1 cellular context compared by ENCODE assay signal in the genomic region with DNA sequence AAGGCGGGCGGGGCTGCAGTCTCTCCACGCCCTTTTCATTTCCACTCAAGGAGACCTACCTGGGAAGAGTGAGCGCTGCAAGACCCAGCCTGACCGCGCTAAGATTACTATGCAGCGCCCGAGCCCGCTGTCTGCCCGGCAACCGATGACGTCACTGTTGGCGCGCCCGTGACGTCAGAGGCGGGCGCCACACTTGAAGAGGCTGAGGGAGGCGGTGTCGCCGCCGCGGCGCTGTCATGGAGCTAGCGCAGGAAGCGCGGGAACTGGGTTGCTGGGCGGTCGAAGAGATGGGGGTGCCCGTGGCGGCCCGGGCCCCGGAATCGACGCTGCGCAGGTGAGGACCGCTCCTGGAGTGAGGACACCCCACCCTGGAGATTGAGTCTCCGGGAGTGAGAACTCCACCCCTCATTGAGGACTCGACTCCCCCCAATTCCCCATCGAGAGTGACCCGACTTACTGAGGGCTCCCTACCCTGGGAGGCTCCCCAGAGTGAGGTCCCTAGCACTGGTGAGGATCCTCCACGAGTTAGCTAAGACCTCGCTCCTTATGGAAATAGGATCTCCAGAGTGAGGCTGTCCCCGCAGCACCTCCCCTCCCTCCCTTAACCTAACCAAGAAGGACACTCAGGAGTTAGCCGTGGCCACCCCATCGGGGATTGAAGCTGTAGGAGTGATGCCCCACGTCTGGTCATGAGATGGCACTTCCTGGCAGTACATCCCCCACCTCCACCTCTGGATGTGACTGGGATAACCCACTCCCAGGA.
TF ChIP-seq lines count a peak whose summit lies in the region.

A gene with protein sequence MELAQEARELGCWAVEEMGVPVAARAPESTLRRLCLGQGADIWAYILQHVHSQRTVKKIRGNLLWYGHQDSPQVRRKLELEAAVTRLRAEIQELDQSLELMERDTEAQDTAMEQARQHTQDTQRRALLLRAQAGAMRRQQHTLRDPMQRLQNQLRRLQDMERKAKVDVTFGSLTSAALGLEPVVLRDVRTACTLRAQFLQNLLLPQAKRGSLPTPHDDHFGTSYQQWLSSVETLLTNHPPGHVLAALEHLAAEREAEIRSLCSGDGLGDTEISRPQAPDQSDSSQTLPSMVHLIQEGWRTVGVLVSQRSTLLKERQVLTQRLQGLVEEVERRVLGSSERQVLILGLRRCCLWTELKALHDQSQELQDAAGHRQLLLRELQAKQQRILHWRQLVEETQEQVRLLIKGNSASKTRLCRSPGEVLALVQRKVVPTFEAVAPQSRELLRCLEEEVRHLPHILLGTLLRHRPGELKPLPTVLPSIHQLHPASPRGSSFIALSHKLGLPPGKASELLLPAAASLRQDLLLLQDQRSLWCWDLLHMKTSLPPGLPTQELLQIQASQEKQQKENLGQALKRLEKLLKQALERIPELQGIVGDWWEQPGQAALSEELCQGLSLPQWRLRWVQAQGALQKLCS (plus strand): TSS at position 177 of the 763 bp plus-strand sequence. CDS start 60 bp downstream, at position 237.

TF ChIP-seq in K562, 482 proteins besides CTCF, POLR2A, EP300 and RAD21 (continued from another document and continues in another):
- TF ChIP-seq PRPF4 (IDR thresholded peaks at IDR 0.05; ENCODE audit: insufficient read depth, low read depth, low read length, poor library complexity, severe bottlenecking), result no peak
- no peak for TF ChIP-seq POLR3A (IDR thresholded peaks at IDR 0.05; ENCODE audit: borderline replicate concordance, extremely low read depth, insufficient read depth, insufficient read length)
- no peak for TF ChIP-seq CBX2 (IDR thresholded peaks at IDR 0.05; ENCODE audit: insufficient read depth, low read length, poor library complexity, severe bottlenecking)
- peak in 1 of 2 experiments; percentile 90; a peak in 2 of 4 replicates for TF ChIP-seq HDAC1 (IDR thresholded peaks at IDR 0.05)
- TF ChIP-seq ELF2 (CRISPR knock-in tag; IDR thresholded peaks at IDR 0.05), result no peak
- TF ChIP-seq MAFG (tag; conservative IDR thresholded peaks at IDR 0.05), result no peak
- TF ChIP-seq, protein P1, sequence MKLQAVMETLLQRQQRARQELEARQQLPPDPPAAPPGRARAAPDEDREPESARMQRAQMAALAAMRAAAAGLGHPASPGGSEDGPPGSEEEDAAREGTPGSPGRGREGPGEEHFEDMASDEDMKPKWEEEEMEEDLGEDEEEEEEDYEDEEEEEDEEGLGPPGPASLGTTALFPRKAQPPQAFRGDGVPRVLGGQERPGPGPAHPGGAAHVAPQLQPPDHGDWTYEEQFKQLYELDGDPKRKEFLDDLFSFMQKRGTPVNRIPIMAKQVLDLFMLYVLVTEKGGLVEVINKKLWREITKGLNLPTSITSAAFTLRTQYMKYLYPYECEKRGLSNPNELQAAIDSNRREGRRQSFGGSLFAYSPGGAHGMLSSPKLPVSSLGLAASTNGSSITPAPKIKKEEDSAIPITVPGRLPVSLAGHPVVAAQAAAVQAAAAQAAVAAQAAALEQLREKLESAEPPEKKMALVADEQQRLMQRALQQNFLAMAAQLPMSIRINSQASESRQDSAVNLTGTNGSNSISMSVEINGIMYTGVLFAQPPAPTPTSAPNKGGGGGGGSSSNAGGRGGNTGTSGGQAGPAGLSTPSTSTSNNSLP (IDR thresholded peaks at IDR 0.05; ENCODE audit: borderline replicate concordance, low read depth, low read length), result no peak
- TF ChIP-seq, protein P2, sequence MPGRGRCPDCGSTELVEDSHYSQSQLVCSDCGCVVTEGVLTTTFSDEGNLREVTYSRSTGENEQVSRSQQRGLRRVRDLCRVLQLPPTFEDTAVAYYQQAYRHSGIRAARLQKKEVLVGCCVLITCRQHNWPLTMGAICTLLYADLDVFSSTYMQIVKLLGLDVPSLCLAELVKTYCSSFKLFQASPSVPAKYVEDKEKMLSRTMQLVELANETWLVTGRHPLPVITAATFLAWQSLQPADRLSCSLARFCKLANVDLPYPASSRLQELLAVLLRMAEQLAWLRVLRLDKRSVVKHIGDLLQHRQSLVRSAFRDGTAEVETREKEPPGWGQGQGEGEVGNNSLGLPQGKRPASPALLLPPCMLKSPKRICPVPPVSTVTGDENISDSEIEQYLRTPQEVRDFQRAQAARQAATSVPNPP (IDR thresholded peaks at IDR 0.05; ENCODE audit: borderline replicate concordance, insufficient read depth, insufficient read length), result no peak
- TF ChIP-seq, protein P3, sequence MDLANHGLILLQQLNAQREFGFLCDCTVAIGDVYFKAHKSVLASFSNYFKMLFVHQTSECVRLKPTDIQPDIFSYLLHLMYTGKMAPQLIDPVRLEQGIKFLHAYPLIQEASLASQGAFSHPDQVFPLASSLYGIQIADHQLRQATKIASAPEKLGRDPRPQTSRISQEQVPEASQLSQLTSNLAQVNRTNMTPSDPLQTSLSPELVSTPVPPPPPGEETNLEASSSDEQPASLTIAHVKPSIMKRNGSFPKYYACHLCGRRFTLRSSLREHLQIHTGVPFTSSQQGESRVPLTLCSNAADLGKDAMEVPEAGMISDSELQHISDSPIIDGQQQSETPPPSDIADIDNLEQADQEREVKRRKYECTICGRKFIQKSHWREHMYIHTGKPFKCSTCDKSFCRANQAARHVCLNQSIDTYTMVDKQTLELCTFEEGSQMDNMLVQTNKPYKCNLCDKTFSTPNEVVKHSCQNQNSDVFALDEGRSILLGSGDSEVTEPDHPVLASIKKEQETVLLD (IDR thresholded peaks at IDR 0.05), result no peak
- TF ChIP-seq TBL1XR1 (IDR thresholded peaks at IDR 0.05; ENCODE audit: low read length in 2 of 2), result peak in 1 of 2 experiments; percentile 100; a peak in 2 of 4 replicates
- no peak for TF ChIP-seq ESRRB (CRISPR knock-in tag; IDR thresholded peaks at IDR 0.05; ENCODE audit: borderline replicate concordance)
- no peak for TF ChIP-seq ZNF217 (CRISPR knock-in tag; IDR thresholded peaks at IDR 0.05)
- no peak for TF ChIP-seq ZNF239 (CRISPR knock-in tag; IDR thresholded peaks at IDR 0.05)
- TF ChIP-seq, protein P4, sequence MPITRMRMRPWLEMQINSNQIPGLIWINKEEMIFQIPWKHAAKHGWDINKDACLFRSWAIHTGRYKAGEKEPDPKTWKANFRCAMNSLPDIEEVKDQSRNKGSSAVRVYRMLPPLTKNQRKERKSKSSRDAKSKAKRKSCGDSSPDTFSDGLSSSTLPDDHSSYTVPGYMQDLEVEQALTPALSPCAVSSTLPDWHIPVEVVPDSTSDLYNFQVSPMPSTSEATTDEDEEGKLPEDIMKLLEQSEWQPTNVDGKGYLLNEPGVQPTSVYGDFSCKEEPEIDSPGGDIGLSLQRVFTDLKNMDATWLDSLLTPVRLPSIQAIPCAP (CRISPR knock-in tag; IDR thresholded peaks at IDR 0.05; ENCODE audit: borderline replicate concordance), result no peak
- TF ChIP-seq, protein P5, sequence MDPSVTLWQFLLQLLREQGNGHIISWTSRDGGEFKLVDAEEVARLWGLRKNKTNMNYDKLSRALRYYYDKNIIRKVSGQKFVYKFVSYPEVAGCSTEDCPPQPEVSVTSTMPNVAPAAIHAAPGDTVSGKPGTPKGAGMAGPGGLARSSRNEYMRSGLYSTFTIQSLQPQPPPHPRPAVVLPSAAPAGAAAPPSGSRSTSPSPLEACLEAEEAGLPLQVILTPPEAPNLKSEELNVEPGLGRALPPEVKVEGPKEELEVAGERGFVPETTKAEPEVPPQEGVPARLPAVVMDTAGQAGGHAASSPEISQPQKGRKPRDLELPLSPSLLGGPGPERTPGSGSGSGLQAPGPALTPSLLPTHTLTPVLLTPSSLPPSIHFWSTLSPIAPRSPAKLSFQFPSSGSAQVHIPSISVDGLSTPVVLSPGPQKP (CRISPR knock-in tag; IDR thresholded peaks at IDR 0.05), result no peak
- no peak for TF ChIP-seq ZNF586 (CRISPR knock-in tag; conservative IDR thresholded peaks at IDR 0.05)
- no peak for TF ChIP-seq ZNF384 (IDR thresholded peaks at IDR 0.05; ENCODE audit: low read depth, low read length)
- TF ChIP-seq, protein P6, sequence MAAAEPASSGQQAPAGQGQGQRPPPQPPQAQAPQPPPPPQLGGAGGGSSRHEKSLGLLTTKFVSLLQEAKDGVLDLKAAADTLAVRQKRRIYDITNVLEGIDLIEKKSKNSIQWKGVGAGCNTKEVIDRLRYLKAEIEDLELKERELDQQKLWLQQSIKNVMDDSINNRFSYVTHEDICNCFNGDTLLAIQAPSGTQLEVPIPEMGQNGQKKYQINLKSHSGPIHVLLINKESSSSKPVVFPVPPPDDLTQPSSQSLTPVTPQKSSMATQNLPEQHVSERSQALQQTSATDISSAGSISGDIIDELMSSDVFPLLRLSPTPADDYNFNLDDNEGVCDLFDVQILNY (CRISPR knock-in tag; IDR thresholded peaks at IDR 0.05), result 0 out of 2 replicates have a peak, but pooled peaks have one; percentile 14
- TF ChIP-seq, protein P7, sequence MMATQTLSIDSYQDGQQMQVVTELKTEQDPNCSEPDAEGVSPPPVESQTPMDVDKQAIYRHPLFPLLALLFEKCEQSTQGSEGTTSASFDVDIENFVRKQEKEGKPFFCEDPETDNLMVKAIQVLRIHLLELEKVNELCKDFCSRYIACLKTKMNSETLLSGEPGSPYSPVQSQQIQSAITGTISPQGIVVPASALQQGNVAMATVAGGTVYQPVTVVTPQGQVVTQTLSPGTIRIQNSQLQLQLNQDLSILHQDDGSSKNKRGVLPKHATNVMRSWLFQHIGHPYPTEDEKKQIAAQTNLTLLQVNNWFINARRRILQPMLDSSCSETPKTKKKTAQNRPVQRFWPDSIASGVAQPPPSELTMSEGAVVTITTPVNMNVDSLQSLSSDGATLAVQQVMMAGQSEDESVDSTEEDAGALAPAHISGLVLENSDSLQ (IDR thresholded peaks at IDR 0.05), result no peak
- TF ChIP-seq ZNF133 (CRISPR knock-in tag; IDR thresholded peaks at IDR 0.05), result no peak
- no peak for TF ChIP-seq HNRNPK (IDR thresholded peaks at IDR 0.05; ENCODE audit: low read depth, low read length, poor library complexity, severe bottlenecking)
- TF ChIP-seq SNRNP70 (optimal IDR thresholded peaks at IDR 0.05; ENCODE audit: low read depth, low read length), result no peak
- no peak for TF ChIP-seq ZBTB17 (CRISPR knock-in tag; IDR thresholded peaks at IDR 0.05)
- TF ChIP-seq BRCA1 (IDR thresholded peaks at IDR 0.05), result no peak
- TF ChIP-seq BRCA1 (CRISPR knock-in tag; IDR thresholded peaks at IDR 0.05), result 0 out of 2 replicates have a peak, but pooled peaks have one; percentile 33
- TF ChIP-seq, protein P8, sequence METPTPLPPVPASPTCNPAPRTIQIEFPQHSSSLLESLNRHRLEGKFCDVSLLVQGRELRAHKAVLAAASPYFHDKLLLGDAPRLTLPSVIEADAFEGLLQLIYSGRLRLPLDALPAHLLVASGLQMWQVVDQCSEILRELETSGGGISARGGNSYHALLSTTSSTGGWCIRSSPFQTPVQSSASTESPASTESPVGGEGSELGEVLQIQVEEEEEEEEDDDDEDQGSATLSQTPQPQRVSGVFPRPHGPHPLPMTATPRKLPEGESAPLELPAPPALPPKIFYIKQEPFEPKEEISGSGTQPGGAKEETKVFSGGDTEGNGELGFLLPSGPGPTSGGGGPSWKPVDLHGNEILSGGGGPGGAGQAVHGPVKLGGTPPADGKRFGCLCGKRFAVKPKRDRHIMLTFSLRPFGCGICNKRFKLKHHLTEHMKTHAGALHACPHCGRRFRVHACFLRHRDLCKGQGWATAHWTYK (CRISPR knock-in tag; IDR thresholded peaks at IDR 0.05), result peak; percentile 58; the same call in 1 of the 2 replicates
- peak; percentile 79 for TF ChIP-seq BHLHE40 (IDR thresholded peaks at IDR 0.05; ENCODE audit: low read length)
- no peak for TF ChIP-seq DPF2 (IDR thresholded peaks at IDR 0.05)
- no peak for TF ChIP-seq ZC3H8 (IDR thresholded peaks at IDR 0.05)
- no peak for TF ChIP-seq CHD1 (IDR thresholded peaks at IDR 0.05; ENCODE audit: low read length)
- no peak for TF ChIP-seq MCM7 (IDR thresholded peaks at IDR 0.05)
- no peak for TF ChIP-seq ARNT (IDR thresholded peaks at IDR 0.05)
- TF ChIP-seq PHTF2 (CRISPR knock-in tag; IDR thresholded peaks at IDR 0.05), result no peak
- 0 out of 2 replicates have a peak, but pooled peaks have one; percentile 37 for TF ChIP-seq GABPA (tag; conservative IDR thresholded peaks at IDR 0.05; ENCODE audit: low read depth)
- peak; percentile 32; the same call in 1 of the 2 replicates for TF ChIP-seq CEBPG (CRISPR knock-in tag; IDR thresholded peaks at IDR 0.05)
- TF ChIP-seq CEBPG (tag; conservative IDR thresholded peaks at IDR 0.05 in 1 of 2, IDR thresholded peaks at IDR 0.05 in 1 of 2), result no peak
- peak; percentile 54 for TF ChIP-seq TBP (optimal IDR thresholded peaks at IDR 0.05; ENCODE audit: low read depth, low read length)
- TF ChIP-seq FOXP1 (CRISPR knock-in tag; IDR thresholded peaks at IDR 0.05), result no peak; the same call in 1 of the 2 replicates
- TF ChIP-seq ZNF347 (CRISPR knock-in tag; IDR thresholded peaks at IDR 0.05; ENCODE audit: low read depth), result no peak
- peak; percentile 91 for TF ChIP-seq C11orf30 (IDR thresholded peaks at IDR 0.05; ENCODE audit: low read depth)
- TF ChIP-seq PHF8 (IDR thresholded peaks at IDR 0.05; ENCODE audit: borderline replicate concordance, low read length), result peak; percentile 87; the same call in 1 of the 2 replicates
- TF ChIP-seq ZNF699 (CRISPR knock-in tag; IDR thresholded peaks at IDR 0.05; ENCODE audit: insufficient replicate concordance), result no peak
- TF ChIP-seq PHB2 (IDR thresholded peaks at IDR 0.05; ENCODE audit: low read depth), result no peak
- peak; percentile 61 for TF ChIP-seq NFIX (CRISPR knock-in tag; IDR thresholded peaks at IDR 0.05; ENCODE audit: low read depth)
- TF ChIP-seq MXI1 (IDR thresholded peaks at IDR 0.05; ENCODE audit: low read depth, low read length), result no peak
- peak; percentile 36; the same call in 1 of the 2 replicates for TF ChIP-seq TCF3 (CRISPR knock-in tag; IDR thresholded peaks at IDR 0.05)
- TF ChIP-seq, protein P9, sequence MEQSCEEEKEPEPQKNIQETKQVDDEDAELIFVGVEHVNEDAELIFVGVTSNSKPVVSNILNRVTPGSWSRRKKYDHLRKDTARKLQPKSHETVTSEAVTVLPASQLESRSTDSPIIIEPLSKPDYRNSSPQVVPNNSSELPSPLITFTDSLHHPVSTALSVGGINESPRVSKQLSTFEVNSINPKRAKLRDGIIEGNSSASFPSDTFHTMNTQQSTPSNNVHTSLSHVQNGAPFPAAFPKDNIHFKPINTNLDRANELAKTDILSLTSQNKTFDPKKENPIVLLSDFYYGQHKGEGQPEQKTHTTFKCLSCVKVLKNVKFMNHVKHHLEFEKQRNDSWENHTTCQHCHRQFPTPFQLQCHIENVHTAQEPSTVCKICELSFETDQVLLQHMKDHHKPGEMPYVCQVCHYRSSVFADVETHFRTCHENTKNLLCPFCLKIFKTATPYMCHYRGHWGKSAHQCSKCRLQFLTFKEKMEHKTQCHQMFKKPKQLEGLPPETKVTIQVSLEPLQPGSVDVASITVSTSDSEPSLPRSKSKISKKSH (CRISPR knock-in tag; IDR thresholded peaks at IDR 0.05), result no peak
- peak; percentile 100 for TF ChIP-seq CREB1 (IDR thresholded peaks at IDR 0.05)
- peak; percentile 100 for TF ChIP-seq CREB1 (CRISPR knock-in tag; IDR thresholded peaks at IDR 0.05)
- TF ChIP-seq CXXC5 (CRISPR knock-in tag; IDR thresholded peaks at IDR 0.05), result peak; percentile 92
- TF ChIP-seq ZFP30 (CRISPR knock-in tag; IDR thresholded peaks at IDR 0.05; ENCODE audit: borderline replicate concordance), result no peak
- TF ChIP-seq KLF16 (IDR thresholded peaks at IDR 0.05), result no peak
- 0 out of 2 replicates have a peak, but pooled peaks have one; percentile 71 for TF ChIP-seq LCOR (CRISPR knock-in tag; IDR thresholded peaks at IDR 0.05)
- no peak for TF ChIP-seq MECOM (CRISPR knock-in tag; IDR thresholded peaks at IDR 0.05)
- TF ChIP-seq LARP7 (IDR thresholded peaks at IDR 0.05), result no peak
- TF ChIP-seq NR4A1 (CRISPR knock-in tag; IDR thresholded peaks at IDR 0.05), result peak; percentile 95; the same call in 1 of the 2 replicates
- no peak for TF ChIP-seq NR4A1 (tag; IDR thresholded peaks at IDR 0.05)
- 0 out of 2 replicates have a peak, but pooled peaks have one; percentile 17 for TF ChIP-seq NFE2 (IDR thresholded peaks at IDR 0.05; ENCODE audit: low read depth)
- no peak for TF ChIP-seq HMG20B (CRISPR knock-in tag; IDR thresholded peaks at IDR 0.05)
- no peak for TF ChIP-seq ZNF717 (CRISPR knock-in tag; IDR thresholded peaks at IDR 0.05)
- no peak for TF ChIP-seq HNRNPH1 (optimal IDR thresholded peaks at IDR 0.05; ENCODE audit: low read depth, low read length)
